In the genomic region with DNA sequence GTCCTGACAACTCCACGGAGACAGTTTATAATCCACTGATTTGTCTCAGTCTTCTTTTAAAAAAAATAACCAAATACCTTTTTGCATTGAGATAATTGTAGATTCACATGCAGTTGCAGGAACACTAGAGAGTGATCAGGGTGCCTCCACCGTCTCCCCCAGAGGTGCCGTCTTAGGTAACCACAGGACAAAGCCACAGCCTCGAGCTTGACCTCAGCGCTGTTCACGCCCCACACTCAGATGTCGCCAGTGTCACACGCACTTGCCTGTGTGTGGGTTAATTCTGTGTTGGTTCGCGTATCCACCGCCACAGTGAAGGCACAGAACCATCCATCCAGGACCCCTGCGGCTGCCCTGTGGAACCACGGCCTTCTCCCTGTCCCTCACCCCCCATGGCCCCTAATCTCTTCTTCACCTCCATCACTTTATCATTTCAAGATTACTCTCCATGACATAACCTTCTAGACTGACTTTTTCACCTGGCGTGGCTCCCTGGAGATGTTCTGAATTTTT, we compare ENCODE assay signal across 26 cellular contexts.
"Had no signal": no experiment of that assay in that cellular context is flagged by ENCODE, and none has a peak within 500 bp of the region (broad histone marks: within the 10 kb centered on the region; RNA-seq: fewer than 3 reads in every experiment).

No MANE protein-coding gene starts in this region.

- H3K27me3 ChIP-seq: ascending aorta, body of pancreas, Peyer's patch had no signal

- H3K4me3 Mint-ChIP-seq: activated CD4-positive, alpha-beta memory T cell treated with anti-CD3 and anti-CD28 coated beads for 36 hours; activated CD4-positive, alpha-beta T cell treated with anti-CD3 and anti-CD28 coated beads, Interleukin-2, amount 10 ng/mL, durations not matched to agents 7 days and 5 days; activated naive CD8-positive, alpha-beta T cell treated with anti-CD3 and anti-CD28 coated beads, Interleukin-2, amount 50 U/mL, for 24 hours; activated T-cell treated with anti-CD3 and anti-CD28 coated beads, Interleukin-2, amount 50 U/mL, for 4 hours; T-cell had no signal

- H3K4me1 ChIP-seq: Peyer's patch, SJSA1 had no signal

- H3K27ac ChIP-seq: ascending aorta, body of pancreas, KMS-11, Peyer's patch, RWPE1, SJSA1, VCaP had no signal

- H3K36me3 ChIP-seq: ascending aorta, Peyer's patch, SJSA1 had no signal

- H3K27ac Mint-ChIP-seq: activated CD4-positive, alpha-beta memory T cell treated with anti-CD3 and anti-CD28 coated beads for 36 hours; activated CD4-positive, alpha-beta T cell treated with anti-CD3 and anti-CD28 coated beads, Interleukin-2, amount 10 ng/mL, durations not matched to agents 7 days and 5 days; activated naive CD8-positive, alpha-beta T cell treated with anti-CD3 and anti-CD28 coated beads, Interleukin-2, amount 50 U/mL, for 24 hours; T-cell had no signal

- H3K4me3 ChIP-seq: ascending aorta, body of pancreas, Peyer's patch, SJSA1 had no signal

- H3K4me1 Mint-ChIP-seq: activated CD4-positive, alpha-beta T cell treated with anti-CD3 and anti-CD28 coated beads, Interleukin-2, amount 10 ng/mL, durations not matched to agents 7 days and 5 days; activated naive CD8-positive, alpha-beta T cell treated with anti-CD3 and anti-CD28 coated beads, Interleukin-2, amount 50 U/mL, for 24 hours; T-cell had no signal

- ATAC-seq: activated naive CD4-positive, alpha-beta T cell treated with anti-CD3 and anti-CD28 coated beads, Interleukin-2, amount 50 U/mL, for 72 hours; activated naive CD8-positive, alpha-beta T cell treated with anti-CD3 and anti-CD28 coated beads, Interleukin-2, amount 50 U/mL, for 24 hours; activated T-cell treated with anti-CD3 and anti-CD28 coated beads, Interleukin-2, amount 50 U/mL, for 4 hours; body of pancreas; HepG2; T-cell had no signal

- H3K9ac ChIP-seq: KMS-11 had no signal

- DNase-seq: activated CD4-positive, alpha-beta memory T cell treated with anti-CD3 and anti-CD28 coated beads for 36 hours; activated CD4-positive, CD25-positive, alpha-beta regulatory T cell; activated CD8-positive, alpha-beta memory T cell treated with anti-CD3 and anti-CD28 coated beads for 24 hours; activated effector memory CD4-positive, alpha-beta T cell treated with anti-CD3 and anti-CD28 coated beads, Interleukin-2, amount 50 U/mL, for 16 hours; activated naive CD4-positive, alpha-beta T cell treated with Interleukin-2 at 50 U/mL for 16 hours; activated naive CD8-positive, alpha-beta T cell treated with anti-CD3 and anti-CD28 coated beads, Interleukin-2, amount 50 U/mL, for 24 hours; activated T-cell treated with anti-CD3 and anti-CD28 coated beads, Interleukin-2, amount 50 U/mL, for 4 hours; amniotic stem cell; body of pancreas; NCI-H1092 treated with DMSO at 0.1 percent for 48 hours; NCI-H1417 treated with DMSO at 0.1 percent for 48 hours; NCI-H1694 treated with DMSO at 0.1 percent for 48 hours; NCI-H2029 treated with DMSO at 0.1 percent for 48 hours; NCI-H510A treated with DMSO at 0.1 percent for 48 hours; NCI-H69; SHP77; T-cell had no signal

- H3K4me2 ChIP-seq: KMS-11 had no signal

- H3K27me3 Mint-ChIP-seq: activated CD4-positive, alpha-beta memory T cell treated with anti-CD3 and anti-CD28 coated beads for 36 hours; activated CD4-positive, alpha-beta T cell treated with anti-CD3 and anti-CD28 coated beads, Interleukin-2, amount 10 ng/mL, durations not matched to agents 7 days and 5 days; activated naive CD8-positive, alpha-beta T cell treated with anti-CD3 and anti-CD28 coated beads, Interleukin-2, amount 50 U/mL, for 24 hours had no signal

- H3K36me3 Mint-ChIP-seq: activated CD4-positive, alpha-beta memory T cell treated with anti-CD3 and anti-CD28 coated beads for 36 hours; activated naive CD4-positive, alpha-beta T cell treated with anti-CD3 and anti-CD28 coated beads, Interleukin-2, amount 50 U/mL, for 72 hours; T-cell had no signal

- H3K9me3 ChIP-seq: ascending aorta, body of pancreas, Peyer's patch, SJSA1 had no signal

- H3K9me3 Mint-ChIP-seq: activated CD4-positive, alpha-beta memory T cell treated with anti-CD3 and anti-CD28 coated beads for 36 hours; activated CD4-positive, alpha-beta T cell treated with anti-CD3 and anti-CD28 coated beads, Interleukin-2, amount 10 ng/mL, durations not matched to agents 7 days and 5 days; activated naive CD4-positive, alpha-beta T cell treated with anti-CD3 and anti-CD28 coated beads, Interleukin-2, amount 50 U/mL, for 72 hours; activated naive CD8-positive, alpha-beta T cell treated with anti-CD3 and anti-CD28 coated beads, Interleukin-2, amount 50 U/mL, for 24 hours; activated T-cell treated with anti-CD3 and anti-CD28 coated beads, Interleukin-2, amount 50 U/mL, for 4 hours; T-cell had no signal
